25 cellular contexts compared by ENCODE assay signal in genomic region chr20:19099586-19100555, GRCh38.
DNase-seq lines count a peak whose midpoint lies in the region; ATAC-seq and TF ChIP-seq lines count a peak whose summit lies in the region.
"Had no signal": no experiment of that assay in that cellular context is flagged by ENCODE, and none has a peak within 500 bp of the region (broad histone marks: within the 10 kb centered on the region; RNA-seq: fewer than 3 reads in every experiment).

No MANE protein-coding gene starts in this region.

- H3K27me3 Mint-ChIP-seq in natural killer cell (ENCODE audit: low read depth in 2 of 2), result no peaks in the 10 kb centered on the region
- H3K27me3 Mint-ChIP-seq in natural killer cell treated with Interleukin-12 subunit alpha and Interleukin-12 subunit beta and Interleukin-15 and Interleukin-18, amount 100 ng/mL, for 72 hours, result no peaks in the 10 kb centered on the region
- H3K27me3 Mint-ChIP-seq: CD4-positive, alpha-beta T cell had no signal

- DNase-seq in natural killer cell (no peak), RWPE2 (ENCODE audit: low spot score) (no peak), mucosa of descending colon (peak in 2 of 3 donors; percentile 59 to 70), foreskin melanocyte (no peak), RPMI8226 (no peak), WERI-Rb-1 (no peak)
- DNase-seq in natural killer cell treated with Interleukin-12 subunit alpha and Interleukin-12 subunit beta and Interleukin-15 and Interleukin-18, amount 100 ng/mL, for 72 hours (ENCODE audit: low spot score), result no peak
- DNase-seq: BE2C; Caco-2; CD4-positive, alpha-beta T cell; DMS153; GDM1; GM23248; Kasumi-1; NCI-H1105; NCI-H1694; NCI-H2081 treated with DMSO at 0.1 percent for 48 hours; NCI-H510A; NCI-H748 treated with DMSO at 0.1 percent for 48 hours; NK-92 treated with Interleukin-12 subunit alpha and Interleukin-12 subunit beta, amount 100 ng/mL, for 24 hours had no signal

- no peaks in the 10 kb centered on the region for H3K36me3 Mint-ChIP-seq in natural killer cell
- H3K36me3 Mint-ChIP-seq in natural killer cell treated with Interleukin-12 subunit alpha and Interleukin-12 subunit beta and Interleukin-15 and Interleukin-18, amount 100 ng/mL, for 72 hours, result no peaks in the 10 kb centered on the region
- H3K36me3 Mint-ChIP-seq: IgD-negative memory B cell had no signal

- TF ChIP-seq CTCF in natural killer cell (IDR thresholded peaks at IDR 0.05) (no peak), RWPE2 (IDR thresholded peaks at IDR 0.05; ENCODE audit: poor library complexity, severe bottlenecking) (no peak), mucosa of descending colon (IDR thresholded peaks at IDR 0.05) (no peak), WERI-Rb-1 (IDR thresholded peaks at IDR 0.05; ENCODE audit: low read depth, low read length) (no peak)

- H3K9me3 Mint-ChIP-seq in natural killer cell, result no peaks in the 10 kb centered on the region
- no peaks in the 10 kb centered on the region for H3K9me3 Mint-ChIP-seq in natural killer cell treated with Interleukin-12 subunit alpha and Interleukin-12 subunit beta and Interleukin-15 and Interleukin-18, amount 100 ng/mL, for 72 hours
- H3K9me3 Mint-ChIP-seq: CD4-positive, alpha-beta T cell had no signal

- H3K4me1 ChIP-seq in RWPE2 (ENCODE audit: insufficient read depth, poor library complexity, severe bottlenecking) (no peaks in the 10 kb centered on the region), mucosa of descending colon (ENCODE audit: low read depth) (peaks cover 21% of the 10 kb centered on the region)
- H3K4me1 ChIP-seq: BE2C, Caco-2 had no signal

- H3K27ac ChIP-seq in RWPE2 (ENCODE audit: poor library complexity, severe bottlenecking) (no peak overlapping the region), WERI-Rb-1 (no peak overlapping the region)
- H3K27ac ChIP-seq: 22Rv1, GM23248, RWPE1 had no signal

- no peak overlapping the region for H3K4me3 Mint-ChIP-seq in natural killer cell
- no peak overlapping the region for H3K4me3 Mint-ChIP-seq in natural killer cell treated with Interleukin-12 subunit alpha and Interleukin-12 subunit beta and Interleukin-15 and Interleukin-18, amount 100 ng/mL, for 72 hours
- H3K4me3 Mint-ChIP-seq: CD4-positive, alpha-beta T cell; IgD-negative memory B cell had no signal

- peaks cover 16 to 39% of the 10 kb centered on the region in 2 donors for H3K4me1 Mint-ChIP-seq in natural killer cell
- H3K4me1 Mint-ChIP-seq in natural killer cell treated with Interleukin-12 subunit alpha and Interleukin-12 subunit beta and Interleukin-15 and Interleukin-18, amount 100 ng/mL, for 72 hours (ENCODE audit: low read depth in 2 of 2), result peaks cover 0 to 14% of the 10 kb centered on the region in 2 donors

- H3K4me3 ChIP-seq in RWPE2 (ENCODE audit: severe bottlenecking) (no peak overlapping the region), mucosa of descending colon (no peak overlapping the region), WERI-Rb-1 (ENCODE audit: low read depth, low read length) (no peak overlapping the region)
- H3K4me3 ChIP-seq: GM23248 had no signal

- intact Hi-C loops in natural killer cell (cut with micrococcal nuclease) (no loop called here), mucosa of descending colon (cut with DNase I, micrococcal nuclease) (no loop called here)

- no peaks in the 10 kb centered on the region for H3K36me3 ChIP-seq in RWPE2 (ENCODE audit: low read depth)
- no peaks in the 10 kb centered on the region for H3K36me3 ChIP-seq in mucosa of descending colon (ENCODE audit: low read depth)
- H3K36me3 ChIP-seq in WERI-Rb-1, result no peaks in the 10 kb centered on the region
- H3K36me3 ChIP-seq: BE2C had no signal

- peak overlapping the region; percentile 11 to 81 for H3K27ac Mint-ChIP-seq in natural killer cell
- no peak overlapping the region for H3K27ac Mint-ChIP-seq in natural killer cell treated with Interleukin-12 subunit alpha and Interleukin-12 subunit beta and Interleukin-15 and Interleukin-18, amount 100 ng/mL, for 72 hours
- H3K27ac Mint-ChIP-seq: CD4-positive, alpha-beta T cell had no signal

- no peaks in the 10 kb centered on the region for H3K27me3 ChIP-seq in RWPE2 (ENCODE audit: insufficient read depth, poor library complexity, severe bottlenecking)
- peaks cover 62% of the 10 kb centered on the region for H3K27me3 ChIP-seq in WERI-Rb-1 (ENCODE audit: insufficient read depth, low read depth, severe bottlenecking)
- H3K27me3 ChIP-seq: BE2C had no signal

- no peaks in the 10 kb centered on the region for H3K9me3 ChIP-seq in RWPE2 (ENCODE audit: severe bottlenecking)
- no peaks in the 10 kb centered on the region for H3K9me3 ChIP-seq in mucosa of descending colon
- H3K9me3 ChIP-seq in WERI-Rb-1 (ENCODE audit: severe bottlenecking), result no peaks in the 10 kb centered on the region
- H3K9me3 ChIP-seq: BE2C, Caco-2 had no signal

- ATAC-seq in natural killer cell (no peak), RWPE2 (ENCODE audit: low read depth) (peak; percentile 42; the same call in 1 of the 3 replicates), mucosa of descending colon (peak; percentile 79), HG03135 (IDR thresholded peaks at IDR 0.05; ENCODE audit: unreplicated experiment) (no peak)
- ATAC-seq in natural killer cell treated with Interleukin-12 subunit alpha and Interleukin-12 subunit beta and Interleukin-15 and Interleukin-18, amount 100 ng/mL, for 72 hours, result no peak
- ATAC-seq: HCT116 had no signal

Comparison
In these comparisons a context has a peak if more than half of its experiments do, and no peak if none do; other contexts are left out.
1. H3K27ac Mint-ChIP-seq: peak in natural killer cell (2 of 2); none in natural killer cell treated with Interleukin-12 subunit alpha and Interleukin-12 subunit beta and Interleukin-15 and Interleukin-18, amount 100 ng/mL, for 72 hours (0 of 2).
2. ATAC-seq: peak in RWPE2 (single experiment) and mucosa of descending colon (single experiment); none in natural killer cell (0 of 3), natural killer cell treated with Interleukin-12 subunit alpha and Interleukin-12 subunit beta and Interleukin-15 and Interleukin-18, amount 100 ng/mL, for 72 hours (0 of 2) and HG03135 (single experiment).
3. DNase-seq: peak in mucosa of descending colon (2 of 3); none in natural killer cell (single experiment), natural killer cell treated with Interleukin-12 subunit alpha and Interleukin-12 subunit beta and Interleukin-15 and Interleukin-18, amount 100 ng/mL, for 72 hours (single experiment), RWPE2 (single experiment), foreskin melanocyte (single experiment), RPMI8226 (single experiment) and WERI-Rb-1 (single experiment).